In genomic region chr1:145995964-145996432, GRCh38 we compare ENCODE assay signal across 6 cellular contexts. TPM values are rescaled to one million over a fixed set of nuclear protein-coding genes. Genes with fewer than 3 reads are reported as not detected.
DNase-seq lines count a peak whose midpoint lies in the region; ATAC-seq and TF ChIP-seq lines count a peak whose summit lies in the region.

No MANE protein-coding gene starts in this region.

- no peaks in the 10 kb centered on the region for H3K9me3 Mint-ChIP-seq in activated CD8-positive, alpha-beta T cell treated with anti-CD3 and anti-CD28 coated beads, Interleukin-2, amount 10 ng/mL, durations not matched to agents 7 days and 5 days (ENCODE audit: insufficient read depth)
- no peaks in the 10 kb centered on the region for H3K9me3 Mint-ChIP-seq in memory B cell

- no peak for TF ChIP-seq CTCF in GM12875 (IDR thresholded peaks at IDR 0.05; ENCODE audit: borderline replicate concordance, insufficient read depth, low read depth, low read length)

- POLR2A ChIA-PET in activated CD8-positive, alpha-beta T cell treated with anti-CD3 and anti-CD28 coated beads, Interleukin-2, amount 10 ng/mL, durations not matched to agents 7 days and 5 days (lab: Charles Lee) = interaction anchor here (0.6 to 11.5 kb wide), 17 partner anchors 9 to 1048 kb away, joined by 3 to 373 read pairs (median 10); partner anchors contain the start of genes ANKRD34A, LIX1L, PEX11B and PIAS3

- ATAC-seq in activated CD8-positive, alpha-beta T cell treated with anti-CD3 and anti-CD28 coated beads, Interleukin-2, amount 10 ng/mL, durations not matched to agents 7 days and 5 days = no peak
- ATAC-seq in memory B cell (ENCODE audit: low read depth) (no peak), GM18519 (IDR thresholded peaks at IDR 0.05; ENCODE audit: low FRiP score, unreplicated experiment) (no peak)

- no peaks in the 10 kb centered on the region for H3K27me3 Mint-ChIP-seq in activated CD8-positive, alpha-beta T cell treated with anti-CD3 and anti-CD28 coated beads, Interleukin-2, amount 10 ng/mL, durations not matched to agents 7 days and 5 days (ENCODE audit: low read depth)
- no peaks in the 10 kb centered on the region for H3K27me3 Mint-ChIP-seq in memory B cell

- H3K27ac Mint-ChIP-seq in activated CD8-positive, alpha-beta T cell treated with anti-CD3 and anti-CD28 coated beads, Interleukin-2, amount 10 ng/mL, durations not matched to agents 7 days and 5 days = peak overlapping the region; percentile 95
- H3K27ac Mint-ChIP-seq in memory B cell = peak overlapping the region; percentile 98

- peaks cover 57% of the 10 kb centered on the region for H3K4me1 Mint-ChIP-seq in activated CD8-positive, alpha-beta T cell treated with anti-CD3 and anti-CD28 coated beads, Interleukin-2, amount 10 ng/mL, durations not matched to agents 7 days and 5 days (ENCODE audit: low read depth)
- peaks cover 42% of the 10 kb centered on the region for H3K4me1 Mint-ChIP-seq in memory B cell

- H3K36me3 Mint-ChIP-seq in activated CD8-positive, alpha-beta T cell treated with anti-CD3 and anti-CD28 coated beads, Interleukin-2, amount 10 ng/mL, durations not matched to agents 7 days and 5 days (ENCODE audit: low read depth) = peaks cover 49% of the 10 kb centered on the region
- H3K36me3 Mint-ChIP-seq in memory B cell = peaks cover 44% of the 10 kb centered on the region

- DNase-seq in activated CD8-positive, alpha-beta T cell treated with anti-CD3 and anti-CD28 coated beads, Interleukin-2, amount 10 ng/mL, durations not matched to agents 7 days and 5 days = peak; percentile 39
- DNase-seq in memory B cell (ENCODE audit: low spot score in 2 of 2) (no peak), HPDE6-E6E7 (ENCODE audit: extremely low spot score) (no peak)
- DNase-seq in activated CD4-positive, alpha-beta T cell treated with anti-CD3 and anti-CD28 coated beads, Interleukin-2, amount 50 U/mL, for 4 hours = no peak

- peak overlapping the region; percentile 81 for H3K4me3 ChIP-seq in GM12875 (ENCODE audit: low read depth, low read length)

- peak overlapping the region; percentile 87 for H3K4me3 Mint-ChIP-seq in activated CD8-positive, alpha-beta T cell treated with anti-CD3 and anti-CD28 coated beads, Interleukin-2, amount 10 ng/mL, durations not matched to agents 7 days and 5 days
- peak overlapping the region; percentile 95 for H3K4me3 Mint-ChIP-seq in memory B cell

- CTCF ChIA-PET in activated CD8-positive, alpha-beta T cell treated with anti-CD3 and anti-CD28 coated beads, Interleukin-2, amount 10 ng/mL, durations not matched to agents 7 days and 5 days (lab: Charles Lee) = interaction anchor here (0.6 to 12.8 kb wide), 5 partner anchors 8 to 149 kb away, joined by 3 to 235 read pairs (median 9); no protein-coding TSS in a partner anchor

RNA-seq across cellular contexts. Expression of gene TXNIP, which starts 0.4 kb away (rescaled TPM):
- total RNA-seq in activated CD8-positive, alpha-beta T cell treated with anti-CD3 and anti-CD28 coated beads, Interleukin-2, amount 10 ng/mL, durations not matched to agents 7 days and 5 days = 100 to 1,000 TPM; 190 to 195 TPM

RNA-seq across cellular contexts. Expression of gene HJV, which starts 25.5 kb away (rescaled TPM):
- not detected for total RNA-seq in activated CD8-positive, alpha-beta T cell treated with anti-CD3 and anti-CD28 coated beads, Interleukin-2, amount 10 ng/mL, durations not matched to agents 7 days and 5 days

RNA-seq across cellular contexts. Expression of gene POLR3GL, which starts 31.5 kb away (rescaled TPM):
- 10 to 100 TPM; 25.0 to 26.5 TPM for total RNA-seq in activated CD8-positive, alpha-beta T cell treated with anti-CD3 and anti-CD28 coated beads, Interleukin-2, amount 10 ng/mL, durations not matched to agents 7 days and 5 days

RNA-seq across cellular contexts. Expression of gene ANKRD34A, which starts 31.6 kb away (rescaled TPM):
- 1 to 10 TPM; 1.8 to 2.4 TPM for total RNA-seq in activated CD8-positive, alpha-beta T cell treated with anti-CD3 and anti-CD28 coated beads, Interleukin-2, amount 10 ng/mL, durations not matched to agents 7 days and 5 days

RNA-seq across cellular contexts. Expression of gene LIX1L, which starts 38.2 kb away (rescaled TPM):
- 10 to 100 TPM; 45.8 to 48.4 TPM for total RNA-seq in activated CD8-positive, alpha-beta T cell treated with anti-CD3 and anti-CD28 coated beads, Interleukin-2, amount 10 ng/mL, durations not matched to agents 7 days and 5 days
